Comparison of ENCODE assay signal across 27 cellular contexts in genomic region chr16:83792391-83792790, GRCh38. TPM values are rescaled to one million over a fixed set of nuclear protein-coding genes. Genes with fewer than 3 reads are reported as not detected.
DNase-seq lines count a peak whose midpoint lies in the region; TF ChIP-seq lines count a peak whose summit lies in the region.
"Had no signal": no experiment of that assay in that cellular context is flagged by ENCODE, and none has a peak within 500 bp of the region (broad histone marks: within the 10 kb centered on the region; RNA-seq: fewer than 3 reads in every experiment).

No MANE protein-coding gene starts in this region.

- H3K36me3 ChIP-seq in WERI-Rb-1, result no peaks in the 10 kb centered on the region
- H3K36me3 ChIP-seq: MG63, uterus had no signal

- H3K27me3 ChIP-seq in WERI-Rb-1 (ENCODE audit: insufficient read depth, low read depth, severe bottlenecking), result no peaks in the 10 kb centered on the region
- H3K27me3 ChIP-seq: body of pancreas, MG63, testis, uterus had no signal

- H3K36me3 Mint-ChIP-seq in glutamatergic neuron (ENCODE audit: unreplicated experiment), result peaks cover 5% of the 10 kb centered on the region
- H3K36me3 Mint-ChIP-seq: mesothelial cell of epicardium; natural killer cell treated with Interleukin-12 subunit alpha and Interleukin-12 subunit beta and Interleukin-15 and Interleukin-18, amount 100 ng/mL, for 72 hours had no signal

- H3K9me3 Mint-ChIP-seq in glutamatergic neuron (ENCODE audit: unreplicated experiment), result peaks cover 2% of the 10 kb centered on the region
- H3K9me3 Mint-ChIP-seq: activated T-cell treated with anti-CD3 and anti-CD28 coated beads, Interleukin-2, amount 50 U/mL, for 24 hours; CD4-positive, alpha-beta T cell; natural killer cell treated with Interleukin-12 subunit alpha and Interleukin-12 subunit beta and Interleukin-15 and Interleukin-18, amount 100 ng/mL, for 72 hours had no signal

- TF ChIP-seq CTCF in NB4 (IDR thresholded peaks at IDR 0.05; ENCODE audit: low read depth, low read length) (no peak), WERI-Rb-1 (IDR thresholded peaks at IDR 0.05; ENCODE audit: low read depth, low read length) (no peak), glutamatergic neuron (IDR thresholded peaks at IDR 0.05; ENCODE audit: partially characterized antibody, unreplicated experiment) (no peak)

- H3K4me1 Mint-ChIP-seq in glutamatergic neuron (ENCODE audit: low read depth, unreplicated experiment), result peaks cover 7% of the 10 kb centered on the region

- no peak overlapping the region for H3K27ac Mint-ChIP-seq in glutamatergic neuron (ENCODE audit: unreplicated experiment)
- H3K27ac Mint-ChIP-seq: activated T-cell treated with anti-CD3 and anti-CD28 coated beads, Interleukin-2, amount 50 U/mL, for 24 hours; CD4-positive, alpha-beta T cell; H9; mesothelial cell of epicardium; natural killer cell treated with Interleukin-12 subunit alpha and Interleukin-12 subunit beta and Interleukin-15 and Interleukin-18, amount 100 ng/mL, for 72 hours had no signal

- TF ChIP-seq POLR2A in NB4 (IDR thresholded peaks at IDR 0.05; ENCODE audit: extremely low read depth, insufficient read length), result no peak

- no peak overlapping the region for H3K27ac ChIP-seq in WERI-Rb-1
- H3K27ac ChIP-seq: A549, body of pancreas, left ventricle myocardium inferior, RWPE1, testis, uterus had no signal

- no peaks in the 10 kb centered on the region for H3K9me3 ChIP-seq in WERI-Rb-1 (ENCODE audit: severe bottlenecking)
- H3K9me3 ChIP-seq: A549, body of pancreas, left ventricle myocardium inferior, MG63, testis, uterus had no signal

- no peak overlapping the region for H3K4me3 Mint-ChIP-seq in glutamatergic neuron (ENCODE audit: unreplicated experiment)
- H3K4me3 Mint-ChIP-seq: activated T-cell treated with anti-CD3 and anti-CD28 coated beads, Interleukin-2, amount 50 U/mL, for 24 hours; CD4-positive, alpha-beta T cell; H9; mesothelial cell of epicardium; natural killer cell treated with Interleukin-12 subunit alpha and Interleukin-12 subunit beta and Interleukin-15 and Interleukin-18, amount 100 ng/mL, for 72 hours had no signal

- H3K27me3 Mint-ChIP-seq in glutamatergic neuron (ENCODE audit: unreplicated experiment), result peaks cover 6% of the 10 kb centered on the region

- DNase-seq in SHP77 treated with DMSO at 0.1 percent for 48 hours (lab: John Stamatoyannopoulos, UW), result peak; percentile 25
- DNase-seq in SHP77 (lab: John Stamatoyannopoulos, UW), result no peak
- peak; percentile 40 for DNase-seq in NB4 (ENCODE audit: low read depth)
- peak; percentile 8 for DNase-seq in WERI-Rb-1
- no peak for DNase-seq in cerebellar cortex (ENCODE audit: low spot score)
- no peak for DNase-seq in NOMO-1 treated with DMSO at 0.1 percent for 48 hours (lab: John Stamatoyannopoulos, UW; ENCODE audit: unreplicated experiment)
- no peak for DNase-seq in glutamatergic neuron
- no peak for DNase-seq in NCI-H2227 (lab: John Stamatoyannopoulos, UW; ENCODE audit: unreplicated experiment)
- DNase-seq: activated CD4-positive, alpha-beta T cell treated with anti-CD3 and anti-CD28 coated beads for 4 hours; activated T-cell treated with anti-CD3 and anti-CD28 coated beads, Interleukin-2, amount 50 U/mL, for 24 hours; AML-193; body of pancreas; CD4-positive, alpha-beta T cell; H9; islet precursor cell; left ventricle myocardium inferior; MG63; NCI-H1436; NCI-H2107; NCI-H510A; stimulated activated naive CD4-positive, alpha-beta T cell treated with Interleukin-2 at 50 U/mL for 16 hours; testis; uterus had no signal

- H3K4me3 ChIP-seq in NB4 (ENCODE audit: low read depth, low read length), result no peak overlapping the region
- H3K4me3 ChIP-seq in WERI-Rb-1 (ENCODE audit: low read depth, low read length), result no peak overlapping the region
- H3K4me3 ChIP-seq: A549, body of pancreas, left ventricle myocardium inferior, MG63, testis, uterus had no signal

RNA-seq across cellular contexts. Expression of gene HSBP1, which starts 15.4 kb away (rescaled TPM):
- total RNA-seq in glutamatergic neuron (ENCODE audit: unreplicated experiment), result 218 TPM

Comparison
In these comparisons a context has a peak if more than half of its experiments do, and no peak if none do; other contexts are left out.
1. DNase-seq: peak in SHP77 treated with DMSO at 0.1 percent for 48 hours (single experiment), NB4 (single experiment) and WERI-Rb-1 (single experiment); none in SHP77 (0 of 2), cerebellar cortex (single experiment), NOMO-1 treated with DMSO at 0.1 percent for 48 hours (single experiment), glutamatergic neuron (single experiment) and NCI-H2227 (single experiment).